Comparison of ENCODE assay signal across 1 cellular context in the genomic region with DNA sequence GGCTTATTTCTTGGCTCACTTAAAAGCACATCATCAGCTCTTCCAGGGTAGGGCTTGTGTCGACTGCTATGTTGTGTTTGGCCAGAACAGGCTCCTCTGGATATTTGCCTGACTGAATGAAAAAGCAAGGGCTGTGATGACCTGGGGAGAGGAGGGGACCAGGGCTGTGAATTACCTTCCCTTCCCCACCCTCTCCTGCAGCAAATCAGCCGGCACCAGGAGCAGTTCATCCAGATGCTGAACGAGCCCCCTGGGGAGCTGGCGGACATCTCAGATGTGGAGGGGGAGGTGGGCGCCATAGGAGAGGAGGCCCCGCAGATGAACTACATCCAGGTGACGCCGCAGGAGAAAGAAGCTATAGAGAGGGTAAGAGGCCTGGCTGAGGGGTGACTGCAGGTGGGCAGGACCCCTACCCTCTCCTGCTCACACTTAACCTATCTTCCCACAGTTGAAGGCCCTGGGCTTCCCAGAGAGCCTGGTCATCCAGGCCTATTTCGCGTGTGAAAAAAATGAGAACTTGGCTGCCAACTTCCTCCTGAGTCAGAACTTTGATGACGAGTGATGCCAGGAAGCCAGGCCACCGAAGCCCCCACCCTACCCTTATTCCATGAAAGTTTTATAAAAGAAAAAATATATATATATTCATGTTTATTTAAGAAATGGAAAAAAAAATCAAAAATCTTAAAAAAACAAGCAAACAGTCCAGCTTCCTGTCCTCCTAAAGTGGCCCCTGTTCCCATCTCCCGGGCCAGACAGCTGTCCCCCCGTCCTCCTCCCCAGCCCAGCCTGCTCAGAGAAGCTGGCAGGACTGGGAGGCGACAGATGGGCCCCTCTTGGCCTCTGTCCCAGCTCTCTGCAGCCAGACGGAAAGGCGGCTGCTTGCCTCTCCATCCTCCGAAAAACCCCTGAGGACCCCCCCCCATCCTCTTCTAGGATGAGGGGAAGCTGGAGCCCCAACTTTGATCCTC.
A peak's percentile ranks its signal among the peaks of the same experiment; 100 is the strongest.
TF ChIP-seq lines count a peak whose summit lies in the region.

No MANE protein-coding gene starts in this region.

TF ChIP-seq in endothelial cell of umbilical vein, 7 proteins besides CTCF, POLR2A, EP300 and RAD21:
- no peak for TF ChIP-seq MYC (IDR thresholded peaks at IDR 0.05; ENCODE audit: low read depth, low read length)
- peak; percentile 63 for TF ChIP-seq FOS (IDR thresholded peaks at IDR 0.05; ENCODE audit: borderline replicate concordance, insufficient read depth, low read length)
- TF ChIP-seq, protein P1, sequence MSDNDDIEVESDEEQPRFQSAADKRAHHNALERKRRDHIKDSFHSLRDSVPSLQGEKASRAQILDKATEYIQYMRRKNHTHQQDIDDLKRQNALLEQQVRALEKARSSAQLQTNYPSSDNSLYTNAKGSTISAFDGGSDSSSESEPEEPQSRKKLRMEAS (IDR thresholded peaks at IDR 0.05; ENCODE audit: insufficient read depth, insufficient read length): no peak
- peak; percentile 43 for TF ChIP-seq JUN (IDR thresholded peaks at IDR 0.05; ENCODE audit: borderline replicate concordance, insufficient read depth, insufficient read length, low read depth)
- no peak for TF ChIP-seq EZH2 (IDR thresholded peaks at IDR 0.05; ENCODE audit: borderline replicate concordance, low read depth, low read length, severe bottlenecking)
- TF ChIP-seq GATA2 (IDR thresholded peaks at IDR 0.05; ENCODE audit: insufficient read depth, insufficient read length, low read depth, low read length): no peak
- peak; percentile 58 for TF ChIP-seq POLR2AphosphoS5 (IDR thresholded peaks at IDR 0.05; ENCODE audit: insufficient read depth, low read depth, low read length)
